Comparison of ENCODE assay signal across 11 cellular contexts in the genomic region with DNA sequence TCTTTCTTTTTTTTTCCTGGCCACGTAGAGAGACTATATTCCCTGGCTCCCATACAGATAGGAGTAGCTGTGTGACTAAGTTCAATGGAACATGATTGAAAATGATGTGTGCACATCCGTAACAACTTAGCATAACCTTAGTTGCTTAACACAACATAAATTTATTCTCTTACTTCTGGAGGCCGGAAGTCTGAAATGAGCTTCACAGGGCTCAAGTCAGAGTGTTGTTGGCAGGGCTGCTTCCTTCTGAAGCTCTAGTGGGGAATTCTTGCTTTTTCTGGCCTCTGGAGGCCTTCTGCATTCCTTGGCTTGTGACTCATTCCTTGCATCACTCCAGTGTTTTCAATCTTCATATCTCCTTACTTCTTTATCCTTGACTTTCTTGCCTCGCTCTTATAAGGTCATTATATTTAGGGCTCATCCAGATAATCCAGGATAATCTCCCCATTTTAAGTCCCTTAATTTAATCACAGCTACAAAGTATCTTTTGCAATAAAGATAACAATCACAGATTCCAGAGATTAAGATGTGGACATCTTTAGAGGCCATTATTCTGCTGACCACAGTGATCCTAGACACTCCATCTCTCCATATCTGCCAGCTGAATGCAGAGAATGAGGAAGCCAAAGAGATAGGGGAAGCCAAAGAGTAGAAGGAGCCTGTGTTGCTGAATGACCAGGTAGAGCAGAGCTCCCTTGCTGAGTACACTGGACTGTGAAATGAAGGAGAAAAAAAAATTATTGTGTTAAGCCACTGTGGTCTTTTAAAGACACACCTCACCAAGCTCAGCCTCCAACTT. TPM values are rescaled to one million over a fixed set of nuclear protein-coding genes. Genes with fewer than 3 reads are reported as not detected.
DNase-seq lines count a peak whose midpoint lies in the region; ATAC-seq, FAIRE-seq and TF ChIP-seq lines count a peak whose summit lies in the region.
"Had no signal": no experiment of that assay in that cellular context is flagged by ENCODE, and none has a peak within 500 bp of the region (broad histone marks: within the 10 kb centered on the region; RNA-seq: fewer than 3 reads in every experiment).

No MANE protein-coding gene starts in this region.

- CTCF ChIA-PET in CD8-positive, alpha-beta T cell (lab: Charles Lee): no interaction called here

- no peaks in the 10 kb centered on the region for H3K9me1 ChIP-seq in keratinocyte (ENCODE audit: control insufficient read depth, extremely low read depth, insufficient read depth, low read length)

- H3K4me1 ChIP-seq in right cardiac atrium (ENCODE audit: control insufficient read depth, insufficient read depth, low read length) (no peaks in the 10 kb centered on the region), left ventricle myocardium inferior (no peaks in the 10 kb centered on the region), astrocyte (ENCODE audit: insufficient read depth, low read length) (peaks cover 26% of the 10 kb centered on the region), keratinocyte (ENCODE audit: control insufficient read depth, extremely low read depth, insufficient read depth, low read length) (peaks cover 23% of the 10 kb centered on the region)
- no peaks in the 10 kb centered on the region for H3K4me1 ChIP-seq in CD8-positive, alpha-beta T cell (ENCODE audit: insufficient read depth, low read length)
- H3K4me1 ChIP-seq: BLaER1 had no signal

- no peak overlapping the region for H2AFZ ChIP-seq in astrocyte (ENCODE audit: low read depth, low read length)
- H2AFZ ChIP-seq in keratinocyte (ENCODE audit: control insufficient read depth, low read length): peak overlapping the region; percentile 47

- no peaks in the 10 kb centered on the region for H3K9me3 Mint-ChIP-seq in astrocyte (ENCODE audit: unreplicated experiment)
- no peaks in the 10 kb centered on the region for H3K9me3 Mint-ChIP-seq in CD8-positive, alpha-beta T cell
- no peaks in the 10 kb centered on the region for H3K9me3 Mint-ChIP-seq in natural killer cell
- peaks cover 2% of the 10 kb centered on the region for H3K9me3 Mint-ChIP-seq in glutamatergic neuron (ENCODE audit: unreplicated experiment)
- H3K9me3 Mint-ChIP-seq: memory B cell had no signal

- H3K4me1 Mint-ChIP-seq in astrocyte (ENCODE audit: low read depth, unreplicated experiment): peaks cover 25% of the 10 kb centered on the region
- H3K4me1 Mint-ChIP-seq in CD8-positive, alpha-beta T cell (ENCODE audit: low read depth): no peaks in the 10 kb centered on the region
- H3K4me1 Mint-ChIP-seq in natural killer cell: no peaks in the 10 kb centered on the region
- no peaks in the 10 kb centered on the region for H3K4me1 Mint-ChIP-seq in glutamatergic neuron (ENCODE audit: low read depth, unreplicated experiment)
- H3K4me1 Mint-ChIP-seq: memory B cell had no signal

- H3K36me3 ChIP-seq in left ventricle myocardium inferior (no peaks in the 10 kb centered on the region), astrocyte (ENCODE audit: insufficient read depth, low read length) (no peaks in the 10 kb centered on the region), keratinocyte (ENCODE audit: control insufficient read depth in 2 of 2, extremely low read depth in 1 of 2, insufficient read depth in 2 of 2, low read length in 2 of 2) (no peaks in the 10 kb centered on the region)
- H3K36me3 ChIP-seq in CD8-positive, alpha-beta T cell (ENCODE audit: insufficient read depth, low read length): no peaks in the 10 kb centered on the region
- H3K36me3 ChIP-seq: BLaER1 had no signal

- ATAC-seq in right cardiac atrium (peak; percentile 40 to 66), natural killer cell (no peak), HG03175 (IDR thresholded peaks at IDR 0.05; ENCODE audit: unreplicated experiment) (no peak)
- ATAC-seq in CD8-positive, alpha-beta T cell: no peak

- no peak overlapping the region for H3K4me3 ChIP-seq in right cardiac atrium (ENCODE audit: low read length)
- no peak overlapping the region for H3K4me3 ChIP-seq in left ventricle myocardium inferior
- H3K4me3 ChIP-seq in astrocyte (ENCODE audit: insufficient read depth, low read depth, low read length): no peak overlapping the region
- no peak overlapping the region for H3K4me3 ChIP-seq in keratinocyte (ENCODE audit: control insufficient read depth in 2 of 3, extremely low read depth in 1 of 3, insufficient read depth in 2 of 3, low read depth in 1 of 3, low read length in 3 of 3)
- H3K4me3 ChIP-seq in CD8-positive, alpha-beta T cell (ENCODE audit: low read depth, low read length): no peak overlapping the region
- H3K4me3 ChIP-seq: BLaER1 had no signal

- DNase-seq in right cardiac atrium: peak in 1 of 3 donors; percentile 27
- no peak for DNase-seq in left ventricle myocardium inferior
- peak; percentile 100 for DNase-seq in astrocyte (ENCODE audit: low read depth)
- peak; percentile 49 for DNase-seq in keratinocyte (ENCODE audit: low read depth, low spot score)
- no peak for DNase-seq in CD8-positive, alpha-beta T cell
- no peak for DNase-seq in natural killer cell
- DNase-seq in glutamatergic neuron: no peak
- DNase-seq: stimulated activated CD4-positive, alpha-beta T cell treated with anti-CD3 and anti-CD28 coated beads, Interleukin-4, amount 100 ng/mL, for 24 hours had no signal

- H3K4me3 Mint-ChIP-seq in astrocyte (ENCODE audit: unreplicated experiment) (peak overlapping the region; percentile 73), natural killer cell (no peak overlapping the region), glutamatergic neuron (ENCODE audit: unreplicated experiment) (no peak overlapping the region)
- H3K4me3 Mint-ChIP-seq in CD8-positive, alpha-beta T cell: no peak overlapping the region
- H3K4me3 Mint-ChIP-seq: memory B cell had no signal

- no peaks in the 10 kb centered on the region for H3K27me3 ChIP-seq in right cardiac atrium (ENCODE audit: control insufficient read depth, insufficient read depth)
- H3K27me3 ChIP-seq in left ventricle myocardium inferior (ENCODE audit: low read depth): no peaks in the 10 kb centered on the region
- H3K27me3 ChIP-seq in astrocyte (ENCODE audit: insufficient read depth, low read length): no peaks in the 10 kb centered on the region
- no peaks in the 10 kb centered on the region for H3K27me3 ChIP-seq in keratinocyte (ENCODE audit: control insufficient read depth, extremely low read depth, insufficient read depth, low read length)
- H3K27me3 ChIP-seq in CD8-positive, alpha-beta T cell (ENCODE audit: insufficient read depth, low read length): no peaks in the 10 kb centered on the region
- H3K27me3 ChIP-seq: BLaER1 had no signal

- intact Hi-C loops in right cardiac atrium (cut with DNase I) (no loop called here), left ventricle myocardium inferior (cut with micrococcal nuclease) (no loop called here), natural killer cell (cut with micrococcal nuclease) (no loop called here)
- intact Hi-C loops in CD8-positive, alpha-beta T cell (cut with DNase I, micrococcal nuclease): no loop called here

- H3K36me3 Mint-ChIP-seq in astrocyte (ENCODE audit: low read depth, unreplicated experiment) (no peaks in the 10 kb centered on the region), natural killer cell (no peaks in the 10 kb centered on the region), glutamatergic neuron (ENCODE audit: unreplicated experiment) (no peaks in the 10 kb centered on the region)
- no peaks in the 10 kb centered on the region for H3K36me3 Mint-ChIP-seq in CD8-positive, alpha-beta T cell
- H3K36me3 Mint-ChIP-seq: memory B cell had no signal

- TF ChIP-seq CTCF in left ventricle myocardium inferior (IDR thresholded peaks at IDR 0.05; ENCODE audit: borderline replicate concordance) (no peak), astrocyte (IDR thresholded peaks at IDR 0.05; ENCODE audit: insufficient read depth, low read depth, low read length) (no peak), keratinocyte (optimal IDR thresholded peaks at IDR 0.05 in 1 of 3, IDR thresholded peaks at IDR 0.05 in 1 of 3, conservative IDR thresholded peaks at IDR 0.05 in 1 of 3; ENCODE audit: extremely low read depth in 1 of 3, insufficient read depth in 2 of 3, low read length in 3 of 3) (no peak), natural killer cell (IDR thresholded peaks at IDR 0.05) (no peak), glutamatergic neuron (IDR thresholded peaks at IDR 0.05; ENCODE audit: partially characterized antibody, unreplicated experiment) (no peak)
- TF ChIP-seq CTCF in CD8-positive, alpha-beta T cell (IDR thresholded peaks at IDR 0.05): no peak

- POLR2A ChIA-PET in CD8-positive, alpha-beta T cell (lab: Charles Lee): no interaction called here

- no peak overlapping the region for H3K27ac ChIP-seq in right cardiac atrium (ENCODE audit: low read length)
- no peak overlapping the region for H3K27ac ChIP-seq in left ventricle myocardium inferior (replicated peaks)
- H3K27ac ChIP-seq in astrocyte (ENCODE audit: low read depth, low read length): peak overlapping the region; percentile 86
- peak overlapping the region; percentile 50 for H3K27ac ChIP-seq in keratinocyte (ENCODE audit: control insufficient read depth, insufficient read depth, low read length)
- no peak overlapping the region for H3K27ac ChIP-seq in CD8-positive, alpha-beta T cell (ENCODE audit: low read depth, low read length)
- H3K27ac ChIP-seq: BLaER1 had no signal

- H3K9me3 ChIP-seq in right cardiac atrium (ENCODE audit: control insufficient read depth, low read length) (no peaks in the 10 kb centered on the region), left ventricle myocardium inferior (replicated peaks) (no peaks in the 10 kb centered on the region), astrocyte (ENCODE audit: insufficient read depth, low read depth, low read length) (no peaks in the 10 kb centered on the region), keratinocyte (ENCODE audit: control insufficient read depth, low read depth, low read length) (no peaks in the 10 kb centered on the region)
- no peaks in the 10 kb centered on the region for H3K9me3 ChIP-seq in CD8-positive, alpha-beta T cell (ENCODE audit: low read length)
- H3K9me3 ChIP-seq: BLaER1 had no signal

- FAIRE-seq in astrocyte (lab: Jason Lieb, UNC) (peak; percentile 73), keratinocyte (lab: Jason Lieb, UNC) (no peak)

- H4K20me1 ChIP-seq in astrocyte (ENCODE audit: insufficient read depth, low read length) (no peaks in the 10 kb centered on the region), keratinocyte (ENCODE audit: control insufficient read depth, extremely low read depth, insufficient read depth, low read length) (no peaks in the 10 kb centered on the region)
- H4K20me1 ChIP-seq: BLaER1 had no signal

- H3K9ac ChIP-seq in astrocyte (ENCODE audit: low read length) (peak overlapping the region; percentile 61), keratinocyte (ENCODE audit: control insufficient read depth, extremely low read depth, insufficient read depth, low read length) (no peak overlapping the region)
- H3K9ac ChIP-seq: BLaER1 had no signal

- WGBS in right cardiac atrium: 59% methylated on average over 4 of the region's 4 CpGs

- H3K79me2 ChIP-seq in astrocyte (ENCODE audit: insufficient read depth, low read length) (no peaks in the 10 kb centered on the region), keratinocyte (ENCODE audit: control insufficient read depth, insufficient read depth, low read length) (no peaks in the 10 kb centered on the region)

- dilution Hi-C loops in keratinocyte (cut with MboI; ENCODE audit: extremely low pct_ligation_motif_present, low sequenced_read_pairs): no loop called here

- H3K27ac Mint-ChIP-seq in astrocyte (ENCODE audit: unreplicated experiment) (no peak overlapping the region), natural killer cell (no peak overlapping the region), glutamatergic neuron (ENCODE audit: unreplicated experiment) (no peak overlapping the region)
- H3K27ac Mint-ChIP-seq in CD8-positive, alpha-beta T cell: no peak overlapping the region
- H3K27ac Mint-ChIP-seq: memory B cell had no signal

- peak overlapping the region; percentile 62 for H3K4me2 ChIP-seq in astrocyte (ENCODE audit: low read length)
- peak overlapping the region; percentile 51 for H3K4me2 ChIP-seq in keratinocyte (ENCODE audit: control insufficient read depth, extremely low read depth, insufficient read depth, low read depth, low read length)
- H3K4me2 ChIP-seq: BLaER1 had no signal

- H3K27me3 Mint-ChIP-seq in astrocyte (ENCODE audit: low read depth, unreplicated experiment) (no peaks in the 10 kb centered on the region), natural killer cell (ENCODE audit: low read depth in 2 of 2) (no peaks in the 10 kb centered on the region), glutamatergic neuron (ENCODE audit: unreplicated experiment) (peaks cover 2% of the 10 kb centered on the region)
- H3K27me3 Mint-ChIP-seq in CD8-positive, alpha-beta T cell (ENCODE audit: low read depth): no peaks in the 10 kb centered on the region
- H3K27me3 Mint-ChIP-seq: memory B cell had no signal

RNA-seq across cellular contexts. Expression of gene SNX6, which starts 21.0 kb away (rescaled TPM):
- 10 to 100 TPM; 46.7 to 53.4 (median 48.3) TPM for total RNA-seq in right cardiac atrium
- 22.9 TPM for polyA plus RNA-seq in right cardiac atrium
- 60.4 TPM for total RNA-seq in left ventricle myocardium inferior
- total RNA-seq in astrocyte: 108 and 111 TPM in 2 replicates
- polyA plus RNA-seq in keratinocyte: 83.1 to 139 TPM (median 137 TPM) in 3 replicates
- 107 TPM for polyA plus RNA-seq in keratinocyte (2011; ENCODE audit: low read depth)
- polyA plus RNA-seq in keratinocyte (2011; cell fraction: cytosol; rRNA removed): 95.5 and 133 TPM in 2 replicates
- 59.8 and 99.5 TPM in 2 replicates for polyA plus RNA-seq in keratinocyte (2011; cell fraction: nucleus; rRNA removed)
- 80.5 and 106 TPM in 2 replicates for polyA plus RNA-seq in keratinocyte (2012; ENCODE audit: low replicate concordance)
- 5.8 to 70.3 TPM (median 46.9 TPM) in 3 replicates for polyA minus RNA-seq in keratinocyte
- polyA minus RNA-seq in keratinocyte (2011; cell fraction: cytosol; rRNA and poly(A)+ RNA removed): 42.4 TPM
- polyA minus RNA-seq in keratinocyte (2011; cell fraction: nucleus; rRNA and poly(A)+ RNA removed): 18.8 and 51.4 TPM in 2 replicates
- total RNA-seq in CD8-positive, alpha-beta T cell: 10 to 100 TPM; 51.2 to 53.5 TPM
- total RNA-seq in natural killer cell: 10 to 100 TPM; 62.6 to 77.7 (median 67.1) TPM
- total RNA-seq in glutamatergic neuron (ENCODE audit: unreplicated experiment): 71.3 TPM

Comparison
In these comparisons a context has a peak if more than half of its experiments do, and no peak if none do; other contexts are left out.
1. ATAC-seq: peak in right cardiac atrium (2 of 2); none in CD8-positive, alpha-beta T cell (single experiment), natural killer cell (0 of 3) and HG03175 (single experiment).
2. DNase-seq: peak in astrocyte (single experiment) and keratinocyte (single experiment); none in left ventricle myocardium inferior (single experiment), CD8-positive, alpha-beta T cell (0 of 7), natural killer cell (single experiment) and glutamatergic neuron (single experiment).
3. H3K27ac ChIP-seq: peak in astrocyte (single experiment) and keratinocyte (single experiment); none in right cardiac atrium (single experiment), left ventricle myocardium inferior (single experiment) and CD8-positive, alpha-beta T cell (single experiment).